ENCODE assay signal across 9 cellular contexts in the genomic region with DNA sequence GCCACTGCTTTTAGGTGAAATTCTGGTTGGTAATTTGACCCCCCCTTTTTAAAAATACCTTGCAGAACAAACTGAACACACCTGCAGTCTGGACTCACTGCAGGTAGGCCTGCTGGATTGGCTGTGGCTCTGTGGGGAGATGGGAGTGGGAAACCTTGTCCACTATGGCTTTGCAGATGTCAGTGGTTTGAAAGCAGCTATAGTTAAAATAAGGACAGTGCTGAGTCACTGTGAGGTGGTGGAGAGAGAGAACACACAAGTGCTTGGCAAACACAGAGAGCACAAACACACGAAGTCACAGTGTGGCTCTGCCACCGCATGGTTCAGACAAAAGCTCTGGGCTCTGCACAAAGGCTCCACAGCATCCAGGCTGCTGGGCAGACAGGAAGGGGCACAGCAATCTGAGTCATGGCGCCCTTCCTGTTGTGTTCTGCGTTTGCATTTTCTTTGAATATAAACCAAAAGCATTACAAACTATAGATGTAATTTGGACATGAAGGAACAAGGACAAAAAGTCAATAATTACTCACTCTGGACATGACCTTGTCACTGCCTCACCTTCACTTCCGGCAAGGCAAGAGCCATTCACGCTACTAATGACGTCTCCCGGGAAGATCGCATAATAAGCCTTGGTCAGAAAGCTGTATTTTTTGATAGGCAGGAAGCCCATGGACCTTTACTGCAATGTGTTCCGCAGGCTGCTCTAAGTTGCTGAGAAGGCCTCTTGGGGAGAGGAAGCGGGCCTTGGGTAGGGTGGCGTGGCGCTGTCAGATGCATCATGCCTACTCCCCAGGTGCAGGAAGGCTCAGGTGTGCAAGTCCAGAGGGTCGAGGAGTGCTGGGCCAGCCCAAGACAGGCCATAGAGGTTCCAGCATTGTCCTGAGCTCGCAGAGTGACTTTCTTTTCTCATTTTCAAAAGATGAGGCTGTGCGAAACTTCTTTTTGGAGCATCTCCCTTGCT.
DNase-seq lines count a peak whose midpoint lies in the region; ATAC-seq and TF ChIP-seq lines count a peak whose summit lies in the region.
"Had no signal": no experiment of that assay in that cellular context is flagged by ENCODE, and none has a peak within 500 bp of the region (broad histone marks: within the 10 kb centered on the region; RNA-seq: fewer than 3 reads in every experiment).

No MANE protein-coding gene starts in this region.

- no peak for TF ChIP-seq CTCF in upper lobe of right lung (IDR thresholded peaks at IDR 0.05)

- no peak overlapping the region for H3K4me3 ChIP-seq in upper lobe of right lung
- H3K4me3 ChIP-seq: tibial artery had no signal

- H3K4me1 ChIP-seq in upper lobe of right lung: peaks cover 21% of the 10 kb centered on the region

- H3K9me3 ChIP-seq in upper lobe of right lung: no peaks in the 10 kb centered on the region
- H3K9me3 ChIP-seq: tibial artery had no signal

- H3K27ac ChIP-seq in angular gyrus (ENCODE audit: low read depth, low read length) (peak overlapping the region; percentile 69), layer of hippocampus (ENCODE audit: low read depth, low read length) (peak overlapping the region; percentile 39), upper lobe of right lung (peak overlapping the region; percentile 74)
- H3K27ac ChIP-seq: tibial artery had no signal

- intact Hi-C loops in upper lobe of right lung (cut with DNase I): no loop called here

- peaks cover 4% of the 10 kb centered on the region for H3K27me3 ChIP-seq in layer of hippocampus (ENCODE audit: control insufficient read depth, insufficient read depth, low read length)
- no peaks in the 10 kb centered on the region for H3K27me3 ChIP-seq in upper lobe of right lung

- peak; percentile 88 for ATAC-seq in upper lobe of right lung
- ATAC-seq in HG03095 (IDR thresholded peaks at IDR 0.05; ENCODE audit: unreplicated experiment): no peak
- ATAC-seq in HG03280 (IDR thresholded peaks at IDR 0.05; ENCODE audit: unreplicated experiment): no peak
- ATAC-seq in HG03097 (IDR thresholded peaks at IDR 0.05; ENCODE audit: low FRiP score, unreplicated experiment): no peak

- DNase-seq in DMS153 (lab: John Stamatoyannopoulos, UW) (peak; percentile 89), NCI-H1694 treated with DMSO at 0.1 percent for 48 hours (lab: John Stamatoyannopoulos, UW) (peak; percentile 45), upper lobe of right lung (peak; percentile 75)

- H3K36me3 ChIP-seq in upper lobe of right lung: no peaks in the 10 kb centered on the region
- H3K36me3 ChIP-seq: tibial artery had no signal
